Comparison of ENCODE assay signal across 1 cellular context in genomic region chr1:219041141-219041540, GRCh38.
TF ChIP-seq lines count a peak whose summit lies in the region.

No MANE protein-coding gene starts in this region.

TF ChIP-seq in GM23338, 12 proteins besides CTCF, POLR2A, EP300 and RAD21:
- TF ChIP-seq ZNF462 (CRISPR knock-in tag; IDR thresholded peaks at IDR 0.05) (no peak), EZH2 (IDR thresholded peaks at IDR 0.05; ENCODE audit: low read depth, unreplicated experiment) (no peak), REST (IDR thresholded peaks at IDR 0.05; ENCODE audit: unreplicated experiment) (no peak), ZNF114 (CRISPR knock-in tag; IDR thresholded peaks at IDR 0.05) (no peak), ZNF331 (CRISPR knock-in tag; IDR thresholded peaks at IDR 0.05; ENCODE audit: low read depth) (no peak), EZH2phosphoT487 (IDR thresholded peaks at IDR 0.05; ENCODE audit: unreplicated experiment) (no peak), NANOG (IDR thresholded peaks at IDR 0.05; ENCODE audit: borderline replicate concordance) (no peak), POLR2AphosphoS5 (IDR thresholded peaks at IDR 0.05; ENCODE audit: low read depth) (no peak), JUNB (IDR thresholded peaks at IDR 0.05; ENCODE audit: unreplicated experiment) (no peak), CREB1 (CRISPR knock-in tag; IDR thresholded peaks at IDR 0.05; ENCODE audit: low read depth) (no peak), ETS1 (IDR thresholded peaks at IDR 0.05) (no peak), STAT1 (IDR thresholded peaks at IDR 0.05; ENCODE audit: unreplicated experiment) (no peak)
